In the genomic region with DNA sequence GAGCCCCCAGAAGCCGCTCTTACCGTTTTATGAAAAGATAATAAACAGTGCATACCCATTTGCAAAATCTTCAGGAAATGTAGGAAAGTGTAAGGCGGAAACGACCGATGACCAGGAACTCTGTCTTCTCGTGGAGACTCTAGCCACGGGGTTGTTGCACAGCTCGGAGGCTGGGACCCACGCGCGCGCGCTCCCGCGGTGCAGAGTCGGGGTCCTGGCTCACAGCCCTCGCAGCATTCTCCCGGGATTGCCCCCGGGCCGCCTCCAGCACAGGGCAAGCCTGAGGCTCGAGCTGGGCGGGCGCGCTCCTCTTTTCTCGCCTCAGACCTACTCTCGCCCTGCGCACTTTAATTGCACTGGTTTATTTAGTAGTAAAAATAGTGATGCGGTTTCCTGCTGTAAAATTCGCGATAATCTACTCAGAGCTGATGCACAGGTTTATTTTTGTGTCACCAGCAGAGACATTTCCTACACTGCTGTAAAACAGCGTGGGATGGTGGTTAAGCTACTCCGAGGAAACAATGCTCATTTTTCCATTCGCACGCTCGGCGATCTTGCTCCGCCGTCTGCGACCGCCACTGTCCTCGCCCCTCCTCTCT, we compare ENCODE assay signal across 7 cellular contexts. TPM values are rescaled to one million over a fixed set of nuclear protein-coding genes. Genes with fewer than 3 reads are reported as not detected.
DNase-seq lines count a peak whose midpoint lies in the region; TF ChIP-seq lines count a peak whose summit lies in the region.
"Had no signal": no experiment of that assay in that cellular context is flagged by ENCODE, and none has a peak within 500 bp of the region (broad histone marks: within the 10 kb centered on the region; RNA-seq: fewer than 3 reads in every experiment).

No MANE protein-coding gene starts in this region.

- intact Hi-C loops in breast epithelium (cut with DNase I; ENCODE audit: low total_unique reads): no loop called here

- H3K4me1 ChIP-seq in breast epithelium: peaks cover 0 to 7% of the 10 kb centered on the region in 2 donors

- TF ChIP-seq CTCF in LNCaP clone FGC (IDR thresholded peaks at IDR 0.05; ENCODE audit: control insufficient read depth, extremely low read depth, insufficient read depth): no peak
- TF ChIP-seq CTCF in breast epithelium (IDR thresholded peaks at IDR 0.05): no peak
- TF ChIP-seq CTCF in neural crest cell (conservative IDR thresholded peaks at IDR 0.05): no peak

- H3K27me3 Mint-ChIP-seq in neural crest cell (ENCODE audit: low read depth): peaks cover 63% of the 10 kb centered on the region

- H3K36me3 ChIP-seq in breast epithelium: no peaks in the 10 kb centered on the region

- peaks cover 3% of the 10 kb centered on the region for H3K9me3 Mint-ChIP-seq in neural crest cell

- H3K36me3 Mint-ChIP-seq in neural crest cell (ENCODE audit: low read depth): peaks cover 15% of the 10 kb centered on the region

- H3K4me3 ChIP-seq in LNCaP clone FGC (ENCODE audit: low read depth, low read length) (peak overlapping the region; percentile 64), breast epithelium (peak overlapping the region; percentile 73 to 93 (median 86))

- no peaks in the 10 kb centered on the region for H3K9me3 ChIP-seq in breast epithelium

- peak overlapping the region; percentile 94 for H3K27ac ChIP-seq in breast epithelium

- H3K4me1 Mint-ChIP-seq in neural crest cell: peaks cover 46% of the 10 kb centered on the region

- no peaks in the 10 kb centered on the region for H3K27me3 ChIP-seq in breast epithelium

- TF ChIP-seq POLR2A in breast epithelium (IDR thresholded peaks at IDR 0.05): no peak

- H3K4me3 Mint-ChIP-seq in neural crest cell: peak overlapping the region; percentile 99

- DNase-seq in LNCaP clone FGC (ENCODE audit: low read depth) (no peak), breast epithelium (ENCODE audit: low spot score in 2 of 2) (no peak), neural crest cell (ENCODE audit: low read depth, low spot score) (peak; percentile 40), SKM-1 (lab: John Stamatoyannopoulos, UW; ENCODE audit: unreplicated experiment) (no peak), islet precursor cell (no peak), HK-2 (ENCODE audit: unreplicated experiment) (no peak)

- peak overlapping the region; percentile 94 for H3K27ac Mint-ChIP-seq in neural crest cell (ENCODE audit: unreplicated experiment)

RNA-seq across cellular contexts. Expression of gene TRIM7, which starts 15.5 kb away (rescaled TPM):
- total RNA-seq in breast epithelium: 1 to 10 TPM in 2 of 3 donors, under 1 TPM in 1; 0.29 to 5.4 (median 5.2) TPM
- not detected in 2 replicates for total RNA-seq in neural crest cell

RNA-seq across cellular contexts. Expression of gene TRIM41, which starts 33.6 kb away (rescaled TPM):
- total RNA-seq in breast epithelium (10 to 100 TPM; 14.1 to 16.0 (median 15.1) TPM), neural crest cell (34.5 and 39.1 TPM in 2 replicates)

RNA-seq across cellular contexts. Expression of gene OR2V2, which starts 42.1 kb away (rescaled TPM):
- not detected for total RNA-seq in breast epithelium
- not detected in 2 replicates for total RNA-seq in neural crest cell
- total RNA-seq: glomerular endothelial cell had no signal

RNA-seq across cellular contexts. Expression of gene RACK1, which starts 54.2 kb away (rescaled TPM):
- total RNA-seq in breast epithelium (1,000 to 10,000 TPM; 2,096 to 2,842 (median 2,553) TPM), neural crest cell (2,359 and 2,449 TPM in 2 replicates)

RNA-seq across cellular contexts. Expression of gene OR2V1, which starts 58.5 kb away (rescaled TPM):
- not detected for total RNA-seq in breast epithelium
- total RNA-seq in neural crest cell: not detected in 2 replicates
- total RNA-seq: glomerular endothelial cell had no signal
